ENCODE assay signal across 1 cellular context in genomic region chr4:99949034-99949998, GRCh38.
TF ChIP-seq lines count a peak whose summit lies in the region.

No MANE protein-coding gene starts in this region.

TF ChIP-seq in HepG2, 621 proteins besides CTCF, POLR2A, EP300 and RAD21 (continued from another document and continues in another):
- TF ChIP-seq PRDM4 (CRISPR knock-in tag; IDR thresholded peaks at IDR 0.05; ENCODE audit: borderline replicate concordance) = no peak
- no peak for TF ChIP-seq ZNF367 (CRISPR knock-in tag; IDR thresholded peaks at IDR 0.05; ENCODE audit: borderline replicate concordance)
- no peak for TF ChIP-seq HBP1 (CRISPR knock-in tag; IDR thresholded peaks at IDR 0.05; ENCODE audit: low read depth)
- no peak for TF ChIP-seq ATM (IDR thresholded peaks at IDR 0.05; ENCODE audit: borderline replicate concordance)
- no peak for TF ChIP-seq RFXAP (CRISPR knock-in tag; IDR thresholded peaks at IDR 0.05; ENCODE audit: borderline replicate concordance)
- TF ChIP-seq EHMT2 (IDR thresholded peaks at IDR 0.05; ENCODE audit: borderline replicate concordance, low read depth, low read length) = no peak
- no peak for TF ChIP-seq ZNF670 (CRISPR knock-in tag; IDR thresholded peaks at IDR 0.05; ENCODE audit: borderline replicate concordance)
- no peak for TF ChIP-seq ZNF3 (CRISPR knock-in tag; IDR thresholded peaks at IDR 0.05)
- TF ChIP-seq ZBTB43 (CRISPR knock-in tag; conservative IDR thresholded peaks at IDR 0.05) = no peak
- TF ChIP-seq ZNF446 (CRISPR knock-in tag; IDR thresholded peaks at IDR 0.05) = no peak
- no peak for TF ChIP-seq XBP1 (CRISPR knock-in tag; IDR thresholded peaks at IDR 0.05)
- TF ChIP-seq SCMH1 (CRISPR knock-in tag; IDR thresholded peaks at IDR 0.05; ENCODE audit: borderline replicate concordance) = no peak
- no peak for TF ChIP-seq HDAC6 (IDR thresholded peaks at IDR 0.05; ENCODE audit: low read depth, low read length)
- no peak for TF ChIP-seq HNRNPLL (IDR thresholded peaks at IDR 0.05; ENCODE audit: low read depth, low read length, poor library complexity, severe bottlenecking)
- no peak for TF ChIP-seq MXD4 (CRISPR knock-in tag; IDR thresholded peaks at IDR 0.05)
- no peak for TF ChIP-seq CCAR2 (optimal IDR thresholded peaks at IDR 0.05; ENCODE audit: low read depth, low read length)
- TF ChIP-seq MXI1 (IDR thresholded peaks at IDR 0.05; ENCODE audit: borderline replicate concordance, low read depth, low read length) = no peak; the same call in 2 of the 3 replicates
- no peak for TF ChIP-seq RNF2 (conservative IDR thresholded peaks at IDR 0.05; ENCODE audit: low read depth)
- TF ChIP-seq CBX2 (IDR thresholded peaks at IDR 0.05; ENCODE audit: low read depth, low read length) = peak; percentile 97; the same call in 1 of the 2 replicates
- TF ChIP-seq CBX2 (CRISPR knock-in tag; IDR thresholded peaks at IDR 0.05; ENCODE audit: low read depth) = no peak
- no peak for TF ChIP-seq MBNL3 (CRISPR knock-in tag; conservative IDR thresholded peaks at IDR 0.05)
- peak; percentile 80 for TF ChIP-seq SAP130 (CRISPR knock-in tag; IDR thresholded peaks at IDR 0.05; ENCODE audit: low read depth)
- TF ChIP-seq DNMT3B (CRISPR knock-in tag; conservative IDR thresholded peaks at IDR 0.05) = no peak; the same call in 1 of the 2 replicates
- TF ChIP-seq ZNF768 (CRISPR knock-in tag; IDR thresholded peaks at IDR 0.05) = no peak
- TF ChIP-seq ZC3H13 (CRISPR knock-in tag; IDR thresholded peaks at IDR 0.05) = peak; percentile 77; the same call in 1 of the 2 replicates
- no peak for TF ChIP-seq ZNF570 (CRISPR knock-in tag; IDR thresholded peaks at IDR 0.05; ENCODE audit: borderline replicate concordance)
- peak; percentile 51 for TF ChIP-seq STAG1 (CRISPR knock-in tag; IDR thresholded peaks at IDR 0.05)
- TF ChIP-seq KAT2B (IDR thresholded peaks at IDR 0.05; ENCODE audit: borderline replicate concordance, low read depth, low read length) = no peak
- TF ChIP-seq ZNF101 (CRISPR knock-in tag; IDR thresholded peaks at IDR 0.05; ENCODE audit: borderline replicate concordance, low read depth) = no peak
- no peak for TF ChIP-seq ZNF597 (CRISPR knock-in tag; IDR thresholded peaks at IDR 0.05)
- 0 out of 2 replicates have a peak, but pooled peaks have one; percentile 37 for TF ChIP-seq PITX1 (CRISPR knock-in tag; IDR thresholded peaks at IDR 0.05)
- no peak for TF ChIP-seq HOXA9 (CRISPR knock-in tag; IDR thresholded peaks at IDR 0.05; ENCODE audit: borderline replicate concordance)
- TF ChIP-seq MXD3 (CRISPR knock-in tag; IDR thresholded peaks at IDR 0.05) = no peak
- TF ChIP-seq RFX3 (CRISPR knock-in tag; IDR thresholded peaks at IDR 0.05) = no peak
- TF ChIP-seq HDAC2 (CRISPR knock-in tag; IDR thresholded peaks at IDR 0.05) = no peak
- TF ChIP-seq ZNF687 (CRISPR knock-in tag; IDR thresholded peaks at IDR 0.05) = peak; percentile 40; the same call in 1 of the 2 replicates
- no peak for TF ChIP-seq FOXK1 (CRISPR knock-in tag; IDR thresholded peaks at IDR 0.05; ENCODE audit: borderline replicate concordance, low read depth)
- no peak for TF ChIP-seq THAP7 (CRISPR knock-in tag; IDR thresholded peaks at IDR 0.05)
- no peak for TF ChIP-seq ZNF720 (CRISPR knock-in tag; IDR thresholded peaks at IDR 0.05)
- no peak for TF ChIP-seq TBP (CRISPR knock-in tag; IDR thresholded peaks at IDR 0.05)
- TF ChIP-seq ZNF225 (CRISPR knock-in tag; IDR thresholded peaks at IDR 0.05) = no peak; the same call in 1 of the 2 replicates
- peak; percentile 62; the same call in 1 of the 2 replicates for TF ChIP-seq KAT8 (CRISPR knock-in tag; IDR thresholded peaks at IDR 0.05)
- TF ChIP-seq ZNF230 (CRISPR knock-in tag; IDR thresholded peaks at IDR 0.05) = no peak
- TF ChIP-seq HCFC1 (IDR thresholded peaks at IDR 0.05; ENCODE audit: low read depth, low read length) = no peak
- no peak for TF ChIP-seq ZNF724P (CRISPR knock-in tag; IDR thresholded peaks at IDR 0.05; ENCODE audit: borderline replicate concordance)
- TF ChIP-seq ZNF776 (CRISPR knock-in tag; IDR thresholded peaks at IDR 0.05) = no peak
- no peak for TF ChIP-seq ZNF513 (CRISPR knock-in tag; conservative IDR thresholded peaks at IDR 0.05)
- no peak for TF ChIP-seq ZNF12 (CRISPR knock-in tag; IDR thresholded peaks at IDR 0.05)
- TF ChIP-seq ZNF878 (CRISPR knock-in tag; IDR thresholded peaks at IDR 0.05) = no peak
- TF ChIP-seq KAT7 (CRISPR knock-in tag; IDR thresholded peaks at IDR 0.05; ENCODE audit: borderline replicate concordance) = 0 out of 2 replicates have a peak, but pooled peaks have one; percentile 49
- TF ChIP-seq SNAPC5 (CRISPR knock-in tag; IDR thresholded peaks at IDR 0.05; ENCODE audit: borderline replicate concordance) = no peak
- no peak for TF ChIP-seq SKIL (CRISPR knock-in tag; IDR thresholded peaks at IDR 0.05; ENCODE audit: borderline replicate concordance)
- TF ChIP-seq FOXO1 (CRISPR knock-in tag; IDR thresholded peaks at IDR 0.05) = no peak
- TF ChIP-seq NR1H2 (CRISPR knock-in tag; IDR thresholded peaks at IDR 0.05; ENCODE audit: borderline replicate concordance, low read depth) = no peak
- no peak for TF ChIP-seq LBX2 (CRISPR knock-in tag; IDR thresholded peaks at IDR 0.05; ENCODE audit: borderline replicate concordance)
- no peak for TF ChIP-seq HNRNPH1 (optimal IDR thresholded peaks at IDR 0.05; ENCODE audit: low read depth, low read length)
- no peak for TF ChIP-seq NFKBIZ (CRISPR knock-in tag; IDR thresholded peaks at IDR 0.05)
- no peak for TF ChIP-seq HES4 (CRISPR knock-in tag; IDR thresholded peaks at IDR 0.05; ENCODE audit: borderline replicate concordance)
- no peak for TF ChIP-seq ZNF451 (CRISPR knock-in tag; IDR thresholded peaks at IDR 0.05)
